In genomic region chr1:204313675-204314074, GRCh38 we compare ENCODE assay signal across 1 cellular context.
TF ChIP-seq lines count a peak whose summit lies in the region.

No MANE protein-coding gene starts in this region.

TF ChIP-seq in GM23338, 12 proteins besides CTCF, POLR2A, EP300 and RAD21 (continued from another document):
- TF ChIP-seq ETS1 (IDR thresholded peaks at IDR 0.05) (no peak), REST (IDR thresholded peaks at IDR 0.05; ENCODE audit: unreplicated experiment) (no peak), ZNF331 (CRISPR knock-in tag; IDR thresholded peaks at IDR 0.05; ENCODE audit: low read depth) (no peak), POLR2AphosphoS5 (IDR thresholded peaks at IDR 0.05; ENCODE audit: low read depth) (no peak), STAT1 (IDR thresholded peaks at IDR 0.05; ENCODE audit: unreplicated experiment) (no peak), EZH2phosphoT487 (IDR thresholded peaks at IDR 0.05; ENCODE audit: unreplicated experiment) (no peak), NANOG (IDR thresholded peaks at IDR 0.05; ENCODE audit: borderline replicate concordance) (no peak), CREB1 (CRISPR knock-in tag; IDR thresholded peaks at IDR 0.05; ENCODE audit: low read depth) (no peak), JUNB (IDR thresholded peaks at IDR 0.05; ENCODE audit: unreplicated experiment) (no peak), ZNF114 (CRISPR knock-in tag; IDR thresholded peaks at IDR 0.05) (no peak), EZH2 (IDR thresholded peaks at IDR 0.05; ENCODE audit: low read depth, unreplicated experiment) (no peak)
